ENCODE assay signal across 20 cellular contexts in genomic region chr5:37226377-37226776, GRCh38. TPM values are rescaled to one million over a fixed set of nuclear protein-coding genes. Genes with fewer than 3 reads are reported as not detected.
A peak's percentile ranks its signal among the peaks of the same experiment; 100 is the strongest.
DNase-seq lines count a peak whose midpoint lies in the region; ATAC-seq, FAIRE-seq and TF ChIP-seq lines count a peak whose summit lies in the region.
"Had no signal": no experiment of that assay in that cellular context is flagged by ENCODE, and none has a peak within 500 bp of the region (broad histone marks: within the 10 kb centered on the region; RNA-seq: fewer than 3 reads in every experiment).

No MANE protein-coding gene starts in this region.

- H3K4me2 ChIP-seq in astrocyte (ENCODE audit: low read length) = no peak overlapping the region
- H3K4me2 ChIP-seq: BLaER1 had no signal

- TF ChIP-seq POLR2A in GM12891 (IDR thresholded peaks at IDR 0.05; ENCODE audit: low read depth, low read length) = no peak
- no peak for TF ChIP-seq POLR2A in H54 (IDR thresholded peaks at IDR 0.05; ENCODE audit: low read depth, low read length)

- POLR2A ChIA-PET in naive thymus-derived CD4-positive, alpha-beta T cell (lab: Charles Lee) = interaction anchor here (0.6 kb wide), 1 partner anchor 251 kb away, joined by 3 read pairs; no protein-coding TSS in a partner anchor

- CTCF ChIA-PET in naive thymus-derived CD4-positive, alpha-beta T cell (lab: Charles Lee) = no interaction called here

- H3K36me3 Mint-ChIP-seq in astrocyte (ENCODE audit: low read depth, unreplicated experiment) = peaks cover 11% of the 10 kb centered on the region
- peaks cover 0 to 28% (median 22%) of the 10 kb centered on the region in 5 donors for H3K36me3 Mint-ChIP-seq in naive thymus-derived CD4-positive, alpha-beta T cell

- H3K27me3 ChIP-seq in astrocyte (ENCODE audit: insufficient read depth, low read length) = no peaks in the 10 kb centered on the region
- no peaks in the 10 kb centered on the region for H3K27me3 ChIP-seq in naive thymus-derived CD4-positive, alpha-beta T cell (ENCODE audit: control insufficient read depth in 2 of 2, insufficient read depth in 2 of 2, low read length in 2 of 2)
- H3K27me3 ChIP-seq: BLaER1 had no signal

- no peaks in the 10 kb centered on the region for H3K27me3 Mint-ChIP-seq in astrocyte (ENCODE audit: low read depth, unreplicated experiment)
- H3K27me3 Mint-ChIP-seq in naive thymus-derived CD4-positive, alpha-beta T cell = no peaks in the 10 kb centered on the region
- H3K27me3 Mint-ChIP-seq: B cell; CD4-positive, CD25-positive, alpha-beta regulatory T cell had no signal

- DNase-seq in GM12891 (ENCODE audit: insufficient read length, low spot score) = no peak
- DNase-seq in H54 (ENCODE audit: insufficient read length, low spot score) = no peak
- no peak for DNase-seq in astrocyte (ENCODE audit: low read depth)
- no peak for DNase-seq in naive thymus-derived CD4-positive, alpha-beta T cell
- no peak for DNase-seq in NCI-H1694 treated with DMSO at 0.1 percent for 48 hours (lab: John Stamatoyannopoulos, UW)
- DNase-seq: Caco-2; CD4-positive, CD25-positive, alpha-beta regulatory T cell; CD8-positive, alpha-beta T cell; DMS153; DND-41; GOT3; H9 had no signal

- H3K9ac ChIP-seq in astrocyte (ENCODE audit: low read length) = no peak overlapping the region
- H3K9ac ChIP-seq: BLaER1 had no signal

- H3K4me1 Mint-ChIP-seq in astrocyte (ENCODE audit: low read depth, unreplicated experiment) = no peaks in the 10 kb centered on the region
- H3K4me1 Mint-ChIP-seq in naive thymus-derived CD4-positive, alpha-beta T cell = no peaks in the 10 kb centered on the region
- H3K4me1 Mint-ChIP-seq: B cell; CD4-positive, CD25-positive, alpha-beta regulatory T cell; H9 had no signal

- H3K36me3 ChIP-seq in astrocyte (ENCODE audit: insufficient read depth, low read length) = peaks cover 20% of the 10 kb centered on the region
- H3K36me3 ChIP-seq in naive thymus-derived CD4-positive, alpha-beta T cell (ENCODE audit: control insufficient read depth in 2 of 3, insufficient read depth in 3 of 3, low read length in 3 of 3) = peaks cover 0 to 4% (median 0%) of the 10 kb centered on the region in 3 experiments

- no peak overlapping the region for H3K27ac ChIP-seq in astrocyte (ENCODE audit: low read depth, low read length)
- no peak overlapping the region for H3K27ac ChIP-seq in naive thymus-derived CD4-positive, alpha-beta T cell (ENCODE audit: low read depth, low read length)
- H3K27ac ChIP-seq: BLaER1, C4-2B had no signal

- no peaks in the 10 kb centered on the region for H3K9me3 ChIP-seq in astrocyte (ENCODE audit: insufficient read depth, low read depth, low read length)
- H3K9me3 ChIP-seq in naive thymus-derived CD4-positive, alpha-beta T cell (ENCODE audit: control insufficient read depth in 2 of 3, low read length in 3 of 3) = no peaks in the 10 kb centered on the region
- H3K9me3 ChIP-seq: BLaER1, Caco-2 had no signal

- no peaks in the 10 kb centered on the region for H3K9me3 Mint-ChIP-seq in astrocyte (ENCODE audit: unreplicated experiment)
- no peaks in the 10 kb centered on the region for H3K9me3 Mint-ChIP-seq in naive thymus-derived CD4-positive, alpha-beta T cell
- H3K9me3 Mint-ChIP-seq: CD8-positive, alpha-beta T cell; H9 had no signal

- H4K20me1 ChIP-seq in astrocyte (ENCODE audit: insufficient read depth, low read length) = no peaks in the 10 kb centered on the region
- H4K20me1 ChIP-seq: BLaER1 had no signal

- intact Hi-C loops in naive thymus-derived CD4-positive, alpha-beta T cell (cut with micrococcal nuclease) = no loop called here

- H3K79me2 ChIP-seq in astrocyte (ENCODE audit: insufficient read depth, low read length) = no peaks in the 10 kb centered on the region

- ATAC-seq in naive thymus-derived CD4-positive, alpha-beta T cell = no peak
- ATAC-seq in HG02938 (IDR thresholded peaks at IDR 0.05; ENCODE audit: unreplicated experiment) = no peak
- ATAC-seq: CD8-positive, alpha-beta T cell; GM12878; HCT116 had no signal

- H3K27ac Mint-ChIP-seq in astrocyte (ENCODE audit: unreplicated experiment) = no peak overlapping the region
- no peak overlapping the region for H3K27ac Mint-ChIP-seq in naive thymus-derived CD4-positive, alpha-beta T cell
- H3K27ac Mint-ChIP-seq: B cell; CD8-positive, alpha-beta T cell; H9 had no signal

- H3K4me1 ChIP-seq in astrocyte (ENCODE audit: insufficient read depth, low read length) = no peaks in the 10 kb centered on the region
- H3K4me1 ChIP-seq in naive thymus-derived CD4-positive, alpha-beta T cell (ENCODE audit: control insufficient read depth in 2 of 2, insufficient read depth in 2 of 2, low read length in 2 of 2) = no peaks in the 10 kb centered on the region
- H3K4me1 ChIP-seq: BLaER1, Caco-2 had no signal

- no peak overlapping the region for H3K4me3 Mint-ChIP-seq in astrocyte (ENCODE audit: unreplicated experiment)
- no peak overlapping the region for H3K4me3 Mint-ChIP-seq in naive thymus-derived CD4-positive, alpha-beta T cell
- H3K4me3 Mint-ChIP-seq: B cell; CD4-positive, CD25-positive, alpha-beta regulatory T cell; CD8-positive, alpha-beta T cell; H9 had no signal

- peak; percentile 41 for FAIRE-seq in GM12891 (lab: Jason Lieb, UNC)
- peak; percentile 45 for FAIRE-seq in H54 (lab: Jason Lieb, UNC)
- FAIRE-seq in astrocyte (lab: Jason Lieb, UNC) = peak; percentile 49
- peak; percentile 30 for FAIRE-seq in islet of Langerhans (lab: Jason Lieb, UNC)
- FAIRE-seq: GM18507 had no signal

- no peak for TF ChIP-seq CTCF in astrocyte (IDR thresholded peaks at IDR 0.05; ENCODE audit: insufficient read depth, low read depth, low read length)

- no peak overlapping the region for H2AFZ ChIP-seq in astrocyte (ENCODE audit: low read depth, low read length)

- no peak overlapping the region for H3K4me3 ChIP-seq in astrocyte (ENCODE audit: insufficient read depth, low read depth, low read length)
- H3K4me3 ChIP-seq in naive thymus-derived CD4-positive, alpha-beta T cell (ENCODE audit: low read length) = no peak overlapping the region
- H3K4me3 ChIP-seq: BLaER1, GM12878 had no signal

TF ChIP-seq in GM12891, 5 proteins besides CTCF, POLR2A, EP300 and RAD21:
- TF ChIP-seq SPI1 (IDR thresholded peaks at IDR 0.05; ENCODE audit: low read depth, low read length) (no peak), TAF1 (IDR thresholded peaks at IDR 0.05; ENCODE audit: low read depth, low read length) (no peak), POLR2AphosphoS5 (IDR thresholded peaks at IDR 0.05; ENCODE audit: low read depth, low read length) (no peak), PAX5 (IDR thresholded peaks at IDR 0.05; ENCODE audit: insufficient read depth, low read length, severe bottlenecking) (no peak), POU2F2 (IDR thresholded peaks at IDR 0.05; ENCODE audit: low read depth, low read length) (no peak)
TF ChIP-seq in GM12891: peak in this region for 0.

RNA-seq across cellular contexts. Expression of gene CPLANE1, which starts 22.8 kb away (rescaled TPM):
- polyA plus RNA-seq in GM12891 (2012; ENCODE audit: low read depth, missing spikeins) = 3.3 TPM
- total RNA-seq in astrocyte = 21.4 and 21.8 TPM in 2 replicates
- total RNA-seq in naive thymus-derived CD4-positive, alpha-beta T cell = 10 to 100 TPM in 3 of 5 experiments, 1 to 10 TPM in 2; 8.0 to 14.7 (median 10.4) TPM
- polyA plus RNA-seq in naive thymus-derived CD4-positive, alpha-beta T cell = 1 to 10 TPM; 1.1 to 1.4 TPM
